1 cellular context compared by ENCODE assay signal in genomic region chr15:74056330-74056729, GRCh38.
TF ChIP-seq lines count a peak whose summit lies in the region.
"Not testable (repeated sequence)": the region's sequence is repeated elsewhere in the genome, so short reads cannot be mapped to it uniquely, and the experiment has no call there.

No MANE protein-coding gene starts in this region.

TF ChIP-seq in A549, 52 proteins besides CTCF, POLR2A, EP300 and RAD21:
- TF ChIP-seq FOSL2 (IDR thresholded peaks at IDR 0.05) = not testable (repeated sequence)
- TF ChIP-seq FOSL2 (CRISPR knock-in tag; IDR thresholded peaks at IDR 0.05) = 0 out of 2 replicates have a peak, but pooled peaks have one; percentile 6
